Comparison of ENCODE assay signal across 19 cellular contexts in the genomic region with DNA sequence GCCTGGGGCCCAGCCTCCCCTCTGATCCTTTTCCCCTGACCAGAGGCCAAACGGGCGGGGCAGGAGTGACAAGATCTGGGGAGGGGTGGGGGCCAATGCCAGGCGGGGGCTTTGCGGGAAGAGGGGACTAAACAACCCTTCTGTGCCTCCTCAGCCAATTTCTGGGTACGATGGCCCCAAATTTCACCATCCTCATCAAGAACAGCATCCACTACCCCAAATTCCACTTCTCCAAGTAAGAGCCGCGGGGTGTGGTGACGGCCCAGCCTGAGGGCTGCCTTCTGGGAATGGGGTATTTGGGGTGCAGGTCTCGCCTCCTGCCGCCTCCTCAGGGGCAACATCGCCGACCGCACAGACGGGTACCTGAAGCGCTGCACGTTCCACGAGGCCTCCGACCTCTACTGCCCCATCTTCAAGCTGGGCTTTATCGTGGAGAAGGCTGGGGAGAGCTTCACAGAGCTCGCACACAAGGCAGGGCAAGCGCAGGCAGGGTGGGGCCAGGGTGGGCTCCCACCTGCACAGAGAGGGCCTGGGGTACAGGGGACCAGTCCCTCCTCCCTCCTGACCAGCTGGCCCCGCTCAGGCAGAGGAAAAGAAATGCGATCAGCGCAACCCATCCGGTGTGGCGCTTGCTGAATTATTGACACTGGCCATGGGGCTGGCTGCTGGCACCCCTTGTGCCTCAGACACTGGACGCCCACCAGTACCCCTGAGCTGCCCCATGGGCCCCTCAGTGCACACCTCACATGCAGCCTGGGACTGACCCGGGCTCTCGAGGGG. TPM values are rescaled to one million over a fixed set of nuclear protein-coding genes. Genes with fewer than 3 reads are reported as not detected.
A peak's percentile ranks its signal among the peaks of the same experiment; 100 is the strongest.
DNase-seq lines count a peak whose midpoint lies in the region; ATAC-seq and TF ChIP-seq lines count a peak whose summit lies in the region.
"Had no signal": no experiment of that assay in that cellular context is flagged by ENCODE, and none has a peak within 500 bp of the region (broad histone marks: within the 10 kb centered on the region; RNA-seq: fewer than 3 reads in every experiment).

No MANE protein-coding gene starts in this region.

- H3K9me3 ChIP-seq in HEK293 (ENCODE audit: control insufficient read depth, insufficient read depth, low read depth, low read length): no peaks in the 10 kb centered on the region
- H3K9me3 ChIP-seq in neuronal stem cell (replicated peaks in 1 of 2; ENCODE audit: control insufficient read depth in 2 of 2, insufficient read depth in 1 of 2, low read depth in 1 of 2, low read length in 2 of 2): peaks cover 19 to 25% of the 10 kb centered on the region in 2 donors
- peaks cover 0 to 18% (median 8%) of the 10 kb centered on the region in 3 experiments for H3K9me3 ChIP-seq in naive thymus-derived CD4-positive, alpha-beta T cell (ENCODE audit: control insufficient read depth in 2 of 3, low read length in 3 of 3)

- CTCF ChIA-PET in HEK293 (lab: Yijun Ruan, JAX): interaction anchor here (1.1 kb wide), 1 partner anchor 10 kb away, joined by 3 read pairs; no protein-coding TSS in a partner anchor
- CTCF ChIA-PET in naive thymus-derived CD4-positive, alpha-beta T cell (lab: Charles Lee): interaction anchor here (0.6 kb wide), 1 partner anchor 95 kb away, joined by 3 read pairs; no protein-coding TSS in a partner anchor

- peak overlapping the region; percentile 89 for H3K23ac ChIP-seq in neuronal stem cell (ENCODE audit: low read depth, low read length, poor library complexity)

- no peak overlapping the region for H4K91ac ChIP-seq in neuronal stem cell (ENCODE audit: low read depth, low read length, poor library complexity)

- H3K9ac ChIP-seq in neuronal stem cell (ENCODE audit: low read depth, low read length, poor library complexity): peak overlapping the region; percentile 2

- H3K9me3 Mint-ChIP-seq in activated naive CD8-positive, alpha-beta T cell treated with anti-CD3 and anti-CD28 coated beads, Interleukin-2, amount 10 ng/mL, durations not matched to agents 7 days and 5 days: peaks cover 3% of the 10 kb centered on the region
- peaks cover 3% of the 10 kb centered on the region for H3K9me3 Mint-ChIP-seq in activated naive CD8-positive, alpha-beta T cell treated with anti-CD3 and anti-CD28 coated beads for 36 hours
- peaks cover 0 to 19% (median 5%) of the 10 kb centered on the region in 11 donors for H3K9me3 Mint-ChIP-seq in naive thymus-derived CD4-positive, alpha-beta T cell

- H4K8ac ChIP-seq in neuronal stem cell (ENCODE audit: low read depth, low read length): no peak overlapping the region

- no peak overlapping the region for H3K27ac Mint-ChIP-seq in activated naive CD8-positive, alpha-beta T cell treated with anti-CD3 and anti-CD28 coated beads, Interleukin-2, amount 10 ng/mL, durations not matched to agents 7 days and 5 days
- no peak overlapping the region for H3K27ac Mint-ChIP-seq in activated naive CD8-positive, alpha-beta T cell treated with anti-CD3 and anti-CD28 coated beads for 36 hours
- no peak overlapping the region for H3K27ac Mint-ChIP-seq in naive thymus-derived CD4-positive, alpha-beta T cell
- H3K27ac Mint-ChIP-seq: H9, T-helper 17 cell had no signal

- H3K27me3 ChIP-seq in neuronal stem cell (ENCODE audit: control insufficient read depth in 3 of 3, insufficient read depth in 3 of 3, low read depth in 1 of 3, low read length in 3 of 3): peaks cover 20 to 50% (median 44%) of the 10 kb centered on the region in 3 experiments
- H3K27me3 ChIP-seq in naive thymus-derived CD4-positive, alpha-beta T cell (ENCODE audit: control insufficient read depth in 2 of 2, insufficient read depth in 2 of 2, low read length in 2 of 2): peaks cover 4 to 19% of the 10 kb centered on the region in 2 donors

- no peaks in the 10 kb centered on the region for H3K79me1 ChIP-seq in neuronal stem cell (ENCODE audit: low read depth, low read length)

- H3K4me1 ChIP-seq in HEK293 (ENCODE audit: control insufficient read depth, insufficient read depth, low read length) (no peaks in the 10 kb centered on the region), neuronal stem cell (ENCODE audit: control insufficient read depth in 2 of 2, insufficient read depth in 1 of 2, low read depth in 1 of 2, low read length in 2 of 2) (peaks cover 5 to 6% of the 10 kb centered on the region in 2 donors)
- peaks cover 0 to under 1% of the 10 kb centered on the region in 2 donors for H3K4me1 ChIP-seq in naive thymus-derived CD4-positive, alpha-beta T cell (ENCODE audit: control insufficient read depth in 2 of 2, insufficient read depth in 2 of 2, low read length in 2 of 2)

- peaks cover 11% of the 10 kb centered on the region for H3K36me3 Mint-ChIP-seq in activated naive CD8-positive, alpha-beta T cell treated with anti-CD3 and anti-CD28 coated beads, Interleukin-2, amount 10 ng/mL, durations not matched to agents 7 days and 5 days
- H3K36me3 Mint-ChIP-seq in activated naive CD8-positive, alpha-beta T cell treated with anti-CD3 and anti-CD28 coated beads for 36 hours: peaks cover 3% of the 10 kb centered on the region
- peaks cover 0 to 10% (median 2%) of the 10 kb centered on the region in 5 donors for H3K36me3 Mint-ChIP-seq in naive thymus-derived CD4-positive, alpha-beta T cell

- H3K4me2 ChIP-seq in neuronal stem cell (ENCODE audit: insufficient read depth, low read length, poor library complexity, severe bottlenecking): no peak overlapping the region

- no peak for DNase-seq in activated naive CD8-positive, alpha-beta T cell treated with anti-CD3 and anti-CD28 coated beads, Interleukin-2, amount 10 ng/mL, durations not matched to agents 7 days and 5 days
- no peak for DNase-seq in activated naive CD8-positive, alpha-beta T cell treated with anti-CD3 and anti-CD28 coated beads for 36 hours
- DNase-seq in neuronal stem cell (ENCODE audit: low spot score) (no peak), SW 1271 (lab: John Stamatoyannopoulos, UW) (no peak), G401 (ENCODE audit: low spot score) (no peak)
- DNase-seq in naive thymus-derived CD4-positive, alpha-beta T cell: no peak
- DNase-seq: ACHN, GDM1, H9, NCI-H1105 treated with DMSO at 0.1 percent for 48 hours, NCI-H187, NCI-H2107, NCI-H226, OCI-M1, RPMI8226, T-helper 17 cell had no signal

- H2AFZ ChIP-seq in neuronal stem cell (ENCODE audit: low read length): no peak overlapping the region

- no peak overlapping the region for H2BK12ac ChIP-seq in neuronal stem cell (ENCODE audit: low read length)

- H3K36me3 ChIP-seq in HEK293 (ENCODE audit: control insufficient read depth in 2 of 2, insufficient read depth in 1 of 2, low read length in 2 of 2): peaks cover 0 to 28% of the 10 kb centered on the region in 2 experiments; a peak in 1 of 3 replicates
- peaks cover 15 to 25% of the 10 kb centered on the region in 2 donors for H3K36me3 ChIP-seq in neuronal stem cell (replicated peaks in 1 of 2; ENCODE audit: control insufficient read depth in 2 of 2, insufficient read depth in 2 of 2, low read length in 2 of 2)
- peaks cover 0 to 15% (median 0%) of the 10 kb centered on the region in 3 experiments for H3K36me3 ChIP-seq in naive thymus-derived CD4-positive, alpha-beta T cell (ENCODE audit: control insufficient read depth in 2 of 3, insufficient read depth in 3 of 3, low read length in 3 of 3)

- H3K27me3 Mint-ChIP-seq in activated naive CD8-positive, alpha-beta T cell treated with anti-CD3 and anti-CD28 coated beads, Interleukin-2, amount 10 ng/mL, durations not matched to agents 7 days and 5 days: peaks cover 26% of the 10 kb centered on the region
- H3K27me3 Mint-ChIP-seq in activated naive CD8-positive, alpha-beta T cell treated with anti-CD3 and anti-CD28 coated beads for 36 hours: peaks cover 38% of the 10 kb centered on the region
- peaks cover 19 to 26% (median 20%) of the 10 kb centered on the region in 5 donors for H3K27me3 Mint-ChIP-seq in naive thymus-derived CD4-positive, alpha-beta T cell

- intact Hi-C loops in naive thymus-derived CD4-positive, alpha-beta T cell (cut with micrococcal nuclease): no loop called here

- POLR2A ChIA-PET in activated naive CD8-positive, alpha-beta T cell treated with anti-CD3 and anti-CD28 coated beads, Interleukin-2, amount 10 ng/mL, durations not matched to agents 7 days and 5 days (lab: Charles Lee): interaction anchor here (1.1 kb wide), 1 partner anchor 179 kb away, joined by 3 read pairs; no protein-coding TSS in a partner anchor
- POLR2A ChIA-PET in HEK293 (lab: Yijun Ruan, JAX): interaction anchor here (0.6 to 1.4 kb wide), 3 partner anchors 12 to 41 kb away, joined by 4 to 8 read pairs (median 5); no protein-coding TSS in a partner anchor
- POLR2A ChIA-PET in naive thymus-derived CD4-positive, alpha-beta T cell (lab: Charles Lee): no interaction called here

- H3K4me3 Mint-ChIP-seq in activated naive CD8-positive, alpha-beta T cell treated with anti-CD3 and anti-CD28 coated beads, Interleukin-2, amount 10 ng/mL, durations not matched to agents 7 days and 5 days: no peak overlapping the region
- no peak overlapping the region for H3K4me3 Mint-ChIP-seq in activated naive CD8-positive, alpha-beta T cell treated with anti-CD3 and anti-CD28 coated beads for 36 hours
- H3K4me3 Mint-ChIP-seq in naive thymus-derived CD4-positive, alpha-beta T cell: peak overlapping the region in 1 of 10 donors; percentile 4
- H3K4me3 Mint-ChIP-seq: H9, T-helper 17 cell had no signal

- H2AK5ac ChIP-seq in neuronal stem cell (ENCODE audit: low read depth, low read length): peak overlapping the region; percentile 56

- H3K14ac ChIP-seq in neuronal stem cell (ENCODE audit: low read length): no peak overlapping the region

- in situ Hi-C loops in G401 (cut with HindIII; ENCODE audit: low sequenced_read_pairs): no loop called here

- no peak for TF ChIP-seq CTCF in HEK293 (tag by site-specific recombination; IDR thresholded peaks at IDR 0.05)

- H3K4me3 ChIP-seq in HEK293 (ENCODE audit: low read depth, low read length): no peak overlapping the region
- H3K4me3 ChIP-seq in neuronal stem cell (ENCODE audit: low read length in 2 of 2): no peak overlapping the region
- H3K4me3 ChIP-seq in naive thymus-derived CD4-positive, alpha-beta T cell (ENCODE audit: low read length): no peak overlapping the region

- H3K4me1 Mint-ChIP-seq in activated naive CD8-positive, alpha-beta T cell treated with anti-CD3 and anti-CD28 coated beads, Interleukin-2, amount 10 ng/mL, durations not matched to agents 7 days and 5 days: peaks cover 4% of the 10 kb centered on the region
- peaks cover 5% of the 10 kb centered on the region for H3K4me1 Mint-ChIP-seq in activated naive CD8-positive, alpha-beta T cell treated with anti-CD3 and anti-CD28 coated beads for 36 hours
- H3K4me1 Mint-ChIP-seq in naive thymus-derived CD4-positive, alpha-beta T cell: peaks cover 3 to 13% (median 9%) of the 10 kb centered on the region in 7 donors

- no peak overlapping the region for H2BK5ac ChIP-seq in neuronal stem cell (ENCODE audit: low read length)

- no peak overlapping the region for H2BK15ac ChIP-seq in neuronal stem cell (ENCODE audit: low read length)

- peak overlapping the region; percentile 57 for H3K18ac ChIP-seq in neuronal stem cell (ENCODE audit: low read length)

- no peak overlapping the region for H3K27ac ChIP-seq in HEK293 (ENCODE audit: extremely low read depth, low read depth, low read length)
- H3K27ac ChIP-seq in neuronal stem cell (replicated peaks; ENCODE audit: low read length): no peak overlapping the region
- no peak overlapping the region for H3K27ac ChIP-seq in naive thymus-derived CD4-positive, alpha-beta T cell (ENCODE audit: low read depth, low read length)
- H3K27ac ChIP-seq: C4-2B had no signal

- peak; percentile 17 for ATAC-seq in activated naive CD8-positive, alpha-beta T cell treated with anti-CD3 and anti-CD28 coated beads, Interleukin-2, amount 10 ng/mL, durations not matched to agents 7 days and 5 days (ENCODE audit: low read depth)
- peak; percentile 6; the same call in 1 of the 3 replicates for ATAC-seq in SK-N-SH treated with all-trans-retinoic acid at 6 μM for 48 hours
- ATAC-seq in naive thymus-derived CD4-positive, alpha-beta T cell: no peak
- ATAC-seq: T-helper 17 cell had no signal

- WGBS in neuronal stem cell (ENCODE audit: extremely low coverage in 2 of 2, insufficient read length in 2 of 2, insufficient replicate concordance in 1 of 2), 2 donors: no CpG with 5 or more reads among the region's 29 CpGs

- no peak overlapping the region for H2BK120ac ChIP-seq in neuronal stem cell (ENCODE audit: low read depth, low read length)

- H3K4ac ChIP-seq in neuronal stem cell (ENCODE audit: low read length): no peak overlapping the region

RNA-seq across cellular contexts. Expression of gene P2RX2, which starts 1.7 kb away (rescaled TPM):
- not detected for total RNA-seq in activated naive CD8-positive, alpha-beta T cell treated with anti-CD3 and anti-CD28 coated beads, Interleukin-2, amount 10 ng/mL, durations not matched to agents 7 days and 5 days
- not detected for total RNA-seq in activated naive CD8-positive, alpha-beta T cell treated with anti-CD3 and anti-CD28 coated beads for 36 hours
- 0.14 TPM for polyA plus RNA-seq in neuronal stem cell (2013, experiment 1 of 2)
- 0.11 TPM for polyA plus RNA-seq in neuronal stem cell (2013, experiment 2 of 2)
- 0.17 and 0.43 TPM in 2 replicates for total RNA-seq in G401 (2014; rRNA removed; shearing (Covaris generic))
- under 1 TPM in 1 of 5 experiments, not detected in 4; 0.32 TPM for total RNA-seq in naive thymus-derived CD4-positive, alpha-beta T cell
- not detected for polyA plus RNA-seq in naive thymus-derived CD4-positive, alpha-beta T cell
- total RNA-seq: T-helper 17 cell had no signal

RNA-seq across cellular contexts. Expression of gene LRCOL1, which starts 9.9 kb away (rescaled TPM):
- total RNA-seq in activated naive CD8-positive, alpha-beta T cell treated with anti-CD3 and anti-CD28 coated beads, Interleukin-2, amount 10 ng/mL, durations not matched to agents 7 days and 5 days: not detected
- total RNA-seq in activated naive CD8-positive, alpha-beta T cell treated with anti-CD3 and anti-CD28 coated beads for 36 hours: not detected
- polyA plus RNA-seq in neuronal stem cell (2013, experiment 1 of 2): 0.46 TPM
- 0.55 TPM for polyA plus RNA-seq in neuronal stem cell (2013, experiment 2 of 2)
- total RNA-seq in G401 (2014; rRNA removed; shearing (Covaris generic)): not detected in 2 replicates
- not detected for total RNA-seq in naive thymus-derived CD4-positive, alpha-beta T cell
- polyA plus RNA-seq in naive thymus-derived CD4-positive, alpha-beta T cell: not detected
- total RNA-seq: H9, T-helper 17 cell had no signal
